In genomic region chr15:79311901-79312553, GRCh38 we compare ENCODE assay signal across 9 cellular contexts. TPM values are rescaled to one million over a fixed set of nuclear protein-coding genes. Genes with fewer than 3 reads are reported as not detected.
DNase-seq lines count a peak whose midpoint lies in the region; ATAC-seq and TF ChIP-seq lines count a peak whose summit lies in the region.
"Had no signal": no experiment of that assay in that cellular context is flagged by ENCODE, and none has a peak within 500 bp of the region (broad histone marks: within the 10 kb centered on the region; RNA-seq: fewer than 3 reads in every experiment).

No MANE protein-coding gene starts in this region.

- peaks cover 9% of the 10 kb centered on the region for H3K27me3 Mint-ChIP-seq in CD4-positive, alpha-beta T cell
- peaks cover 0 to 4% (median 0%) of the 10 kb centered on the region in 5 donors for H3K27me3 Mint-ChIP-seq in naive thymus-derived CD8-positive, alpha-beta T cell

- H3K9me3 ChIP-seq in CD4-positive, alpha-beta T cell (ENCODE audit: control insufficient read depth, low read length): no peaks in the 10 kb centered on the region
- H3K9me3 ChIP-seq in Loucy (ENCODE audit: insufficient read depth, low read depth, low read length): no peaks in the 10 kb centered on the region; the same call in 1 of the 2 replicates

- TF ChIP-seq CTCF in CD4-positive, alpha-beta T cell (IDR thresholded peaks at IDR 0.05): no peak
- no peak for TF ChIP-seq CTCF in Loucy (conservative IDR thresholded peaks at IDR 0.05; ENCODE audit: low read length)

- peak overlapping the region; percentile 96 for H3K4me2 ChIP-seq in Loucy (ENCODE audit: low read depth, low read length, poor library complexity, severe bottlenecking)

- H3K4me1 ChIP-seq in Loucy (ENCODE audit: insufficient read depth, low read length, poor library complexity, severe bottlenecking): peaks cover 46% of the 10 kb centered on the region

- H3K9ac ChIP-seq in Loucy (ENCODE audit: low read depth, low read length, poor library complexity, severe bottlenecking): peak overlapping the region; percentile 98

- no peak overlapping the region for H3K27ac ChIP-seq in CD4-positive, alpha-beta T cell (ENCODE audit: low read depth, low read length)

- H3K4me3 ChIP-seq in Loucy (ENCODE audit: low read length, poor library complexity, severe bottlenecking): peak overlapping the region; percentile 99

- no peak for ATAC-seq in CD4-positive, alpha-beta T cell (ENCODE audit: poor library complexity)
- no peak for ATAC-seq in naive thymus-derived CD8-positive, alpha-beta T cell
- ATAC-seq in HG03442 (IDR thresholded peaks at IDR 0.05; ENCODE audit: unreplicated experiment): no peak
- no peak for ATAC-seq in HG03280 (IDR thresholded peaks at IDR 0.05; ENCODE audit: unreplicated experiment)

- no peaks in the 10 kb centered on the region for H3F3A ChIP-seq in Loucy (ENCODE audit: low read depth)

- peak overlapping the region; percentile 97; the same call in 1 of the 2 replicates for H2AFZ ChIP-seq in Loucy (ENCODE audit: low read length)

- peak overlapping the region; percentile 80 for H3K4me3 Mint-ChIP-seq in CD4-positive, alpha-beta T cell
- peak overlapping the region; percentile 79 to 91 (median 86) for H3K4me3 Mint-ChIP-seq in naive thymus-derived CD8-positive, alpha-beta T cell

- POLR2A ChIA-PET in CD4-positive, alpha-beta T cell (lab: Charles Lee): no interaction called here
- POLR2A ChIA-PET in naive thymus-derived CD8-positive, alpha-beta T cell (lab: Charles Lee): no interaction called here

- no peak overlapping the region for H3K27ac Mint-ChIP-seq in CD4-positive, alpha-beta T cell
- H3K27ac Mint-ChIP-seq in naive thymus-derived CD8-positive, alpha-beta T cell: peak overlapping the region in 8 of 10 donors; percentile 19 to 85 (median 43)

- peaks cover 50% of the 10 kb centered on the region for H3K4me1 Mint-ChIP-seq in CD4-positive, alpha-beta T cell (ENCODE audit: low read depth)
- H3K4me1 Mint-ChIP-seq in naive thymus-derived CD8-positive, alpha-beta T cell: peaks cover 19 to 54% (median 48%) of the 10 kb centered on the region in 4 donors

- CTCF ChIA-PET in CD4-positive, alpha-beta T cell (lab: Charles Lee): no interaction called here

- intact Hi-C loops in CD4-positive, alpha-beta T cell (cut with DNase I, micrococcal nuclease): loop anchor here in 1 of 2 experiments (5.0 kb wide), 1 partner anchor 840 kb away; the partner anchor contains the start of gene FAH

- H3K9me3 Mint-ChIP-seq in CD4-positive, alpha-beta T cell: no peaks in the 10 kb centered on the region
- no peaks in the 10 kb centered on the region for H3K9me3 Mint-ChIP-seq in naive thymus-derived CD8-positive, alpha-beta T cell

- peaks cover 3% of the 10 kb centered on the region for H3K27me3 ChIP-seq in CD4-positive, alpha-beta T cell (ENCODE audit: control insufficient read depth, insufficient read depth, low read length)
- H3K27me3 ChIP-seq in Loucy (ENCODE audit: insufficient read depth, low read length, poor library complexity, severe bottlenecking): peaks cover 5% of the 10 kb centered on the region

- H3K36me3 Mint-ChIP-seq in CD4-positive, alpha-beta T cell (ENCODE audit: low read depth): peaks cover 57% of the 10 kb centered on the region
- H3K36me3 Mint-ChIP-seq in naive thymus-derived CD8-positive, alpha-beta T cell: peaks cover 21 to 40% (median 36%) of the 10 kb centered on the region in 3 donors

- peaks cover 53% of the 10 kb centered on the region for H3K79me2 ChIP-seq in Loucy (ENCODE audit: insufficient read depth, low read length)

- no peaks in the 10 kb centered on the region for H3K9me2 ChIP-seq in Loucy (replicated peaks; ENCODE audit: low read depth, low read length)

- H3K36me3 ChIP-seq in Loucy (ENCODE audit: insufficient read depth, low read length): peaks cover 26% of the 10 kb centered on the region; the same call in 1 of the 2 replicates

- no peak for DNase-seq in CD4-positive, alpha-beta T cell
- DNase-seq in cerebellum (ENCODE audit: low spot score) (peak; percentile 17), NCI-H1694 treated with DMSO at 0.1 percent for 48 hours (lab: John Stamatoyannopoulos, UW) (no peak)
- DNase-seq in naive thymus-derived CD8-positive, alpha-beta T cell: peak in 3 of 10 donors; percentile 2 to 5 (median 4)
- no peak for DNase-seq in stimulated activated CD4-positive, alpha-beta T cell treated with anti-CD3 and anti-CD28 coated beads, Interleukin-15, amount 100 ng/mL, for 24 hours

- no peaks in the 10 kb centered on the region for H4K20me1 ChIP-seq in Loucy (ENCODE audit: insufficient read depth, low read length, poor library complexity, severe bottlenecking)

RNA-seq across cellular contexts. Expression of gene TMED3, which starts 1.1 kb away (rescaled TPM):
- total RNA-seq in CD4-positive, alpha-beta T cell: 10 to 100 TPM; 12.2 to 12.7 TPM
- 32.3 TPM for total RNA-seq in cerebellum
- total RNA-seq in naive thymus-derived CD8-positive, alpha-beta T cell: 10 to 100 TPM; 21.0 to 22.0 TPM
- polyA plus RNA-seq in naive thymus-derived CD8-positive, alpha-beta T cell: 10 to 100 TPM; 67.6 to 73.4 (median 67.8) TPM

RNA-seq across cellular contexts. Expression of gene ANKRD34C, which starts 29.5 kb away (rescaled TPM):
- total RNA-seq in CD4-positive, alpha-beta T cell: not detected
- 2.4 TPM for total RNA-seq in cerebellum
- total RNA-seq in naive thymus-derived CD8-positive, alpha-beta T cell: not detected
- polyA plus RNA-seq in naive thymus-derived CD8-positive, alpha-beta T cell: not detected
- total RNA-seq: lung microvascular endothelial cell had no signal
